In the genomic region with DNA sequence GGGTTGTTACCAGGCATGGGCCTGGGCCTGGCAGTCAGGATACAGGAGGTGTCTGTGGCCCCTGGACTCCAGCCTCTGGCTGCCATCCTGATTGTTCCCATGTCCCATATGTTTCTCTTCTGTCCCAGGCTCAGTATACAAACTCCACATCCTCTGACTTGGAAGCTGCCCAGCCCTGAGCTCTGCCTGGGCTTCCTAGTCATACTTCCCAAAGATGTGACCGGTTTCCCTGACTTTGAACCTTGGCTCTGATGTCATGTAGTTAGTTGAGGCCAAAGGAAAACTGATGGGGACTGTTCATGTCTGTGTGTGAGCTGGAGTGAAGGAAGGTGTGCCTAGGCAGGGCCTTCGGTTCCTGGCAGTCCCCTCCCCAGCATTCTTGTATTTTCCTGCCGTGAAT, we compare ENCODE assay signal across 26 cellular contexts.
"Had no signal": no experiment of that assay in that cellular context is flagged by ENCODE, and none has a peak within 500 bp of the region (broad histone marks: within the 10 kb centered on the region; RNA-seq: fewer than 3 reads in every experiment).

No MANE protein-coding gene starts in this region.

- H3K36me3 ChIP-seq: adrenal gland, breast epithelium, SJCRH30 had no signal

- ATAC-seq: activated CD4-positive, CD25-positive, alpha-beta regulatory T cell treated with anti-CD3 and anti-CD28 coated beads, Interleukin-2, amount 50 U/mL, for 24 hours; activated CD8-positive, alpha-beta T cell treated with anti-CD3 and anti-CD28 coated beads for 36 hours; activated T-cell treated with anti-CD3 and anti-CD28 coated beads, Interleukin-2, amount 50 U/mL, for 72 hours; Panc1 had no signal

- DNase-seq: activated CD4-positive, alpha-beta T cell treated with anti-CD3 and anti-CD28 coated beads for 4 hours; activated CD8-positive, alpha-beta memory T cell treated with anti-CD3 and anti-CD28 coated beads, Interleukin-2, amount 50 U/mL, for 4 hours; activated CD8-positive, alpha-beta T cell treated with anti-CD3 and anti-CD28 coated beads for 36 hours; activated naive CD4-positive, alpha-beta T cell treated with anti-CD3 and anti-CD28 coated beads, Interleukin-2, amount 50 U/mL, for 16 hours; activated naive CD8-positive, alpha-beta T cell treated with anti-CD3 and anti-CD28 coated beads, Interleukin-2, amount 10 ng/mL, durations not matched to agents 7 days and 5 days; activated T-cell treated with anti-CD3 and anti-CD28 coated beads, Interleukin-2, amount 50 U/mL, for 72 hours; anterior cingulate cortex; KG1; NCI-H1048; NCI-H2029; NCI-H2107; NCI-H2171 treated with DMSO at 0.1 percent for 48 hours; NCI-H226; NCI-H526; NCI-H82; NK-92 treated with Interleukin-12 subunit alpha and Interleukin-12 subunit beta, amount 100 ng/mL, for 24 hours; OCI-M1; Right ventricle myocardium superior; SJCRH30; SK-N-SH; T-helper 1 cell had no signal

- H3K27ac ChIP-seq: adrenal gland, breast epithelium, RWPE1, SJCRH30 had no signal

- H3K4me3 ChIP-seq: adrenal gland, breast epithelium, SJCRH30 had no signal

- H3K27me3 ChIP-seq: adrenal gland, breast epithelium, SJCRH30 had no signal

- H3K4me1 ChIP-seq: breast epithelium had no signal

- H3K9me3 ChIP-seq: adrenal gland, breast epithelium, SJCRH30, SK-N-SH had no signal

- H3K9ac ChIP-seq: SK-N-SH had no signal
